10 cellular contexts compared by ENCODE assay signal in genomic region chr9:86406366-86406765, GRCh38. TPM values are rescaled to one million over a fixed set of nuclear protein-coding genes. Genes with fewer than 3 reads are reported as not detected.
A peak's percentile ranks its signal among the peaks of the same experiment; 100 is the strongest.
DNase-seq lines count a peak whose midpoint lies in the region; FAIRE-seq and TF ChIP-seq lines count a peak whose summit lies in the region.
"Had no signal": no experiment of that assay in that cellular context is flagged by ENCODE, and none has a peak within 500 bp of the region (broad histone marks: within the 10 kb centered on the region; RNA-seq: fewer than 3 reads in every experiment).

No MANE protein-coding gene starts in this region.

- H3K27me3 Mint-ChIP-seq in activated T-cell treated with anti-CD3 and anti-CD28 coated beads, Interleukin-2, amount 50 U/mL, for 24 hours = peaks cover 34% of the 10 kb centered on the region
- H3K27me3 Mint-ChIP-seq in astrocyte (ENCODE audit: low read depth, unreplicated experiment) = no peaks in the 10 kb centered on the region

- no peak for TF ChIP-seq CTCF in astrocyte (IDR thresholded peaks at IDR 0.05; ENCODE audit: insufficient read depth, low read depth, low read length)

- H3K4me3 Mint-ChIP-seq in activated T-cell treated with anti-CD3 and anti-CD28 coated beads, Interleukin-2, amount 50 U/mL, for 24 hours = peak overlapping the region; percentile 41
- H3K4me3 Mint-ChIP-seq in astrocyte (ENCODE audit: unreplicated experiment) = no peak overlapping the region
- H3K4me3 Mint-ChIP-seq: activated CD4-positive, alpha-beta T cell treated with anti-CD3 and anti-CD28 coated beads, Interleukin-2, amount 10 ng/mL, durations not matched to agents 7 days and 5 days had no signal

- peak overlapping the region; percentile 1 for H3K4me3 ChIP-seq in astrocyte (ENCODE audit: insufficient read depth, low read depth, low read length)

- H3K9ac ChIP-seq in astrocyte (ENCODE audit: low read length) = peak overlapping the region; percentile 60

- FAIRE-seq in astrocyte (lab: Jason Lieb, UNC) = peak; percentile 78

- H3K4me2 ChIP-seq in astrocyte (ENCODE audit: low read length) = peak overlapping the region; percentile 54

- H3K4me1 Mint-ChIP-seq in activated T-cell treated with anti-CD3 and anti-CD28 coated beads, Interleukin-2, amount 50 U/mL, for 24 hours (ENCODE audit: low read depth) = peaks cover 39% of the 10 kb centered on the region
- H3K4me1 Mint-ChIP-seq in astrocyte (ENCODE audit: low read depth, unreplicated experiment) = peaks cover 32% of the 10 kb centered on the region

- H3K9me3 Mint-ChIP-seq in activated T-cell treated with anti-CD3 and anti-CD28 coated beads, Interleukin-2, amount 50 U/mL, for 24 hours = no peaks in the 10 kb centered on the region
- no peaks in the 10 kb centered on the region for H3K9me3 Mint-ChIP-seq in astrocyte (ENCODE audit: unreplicated experiment)
- H3K9me3 Mint-ChIP-seq: activated CD4-positive, alpha-beta T cell treated with anti-CD3 and anti-CD28 coated beads, Interleukin-2, amount 10 ng/mL, durations not matched to agents 7 days and 5 days had no signal

- H3K36me3 Mint-ChIP-seq in activated T-cell treated with anti-CD3 and anti-CD28 coated beads, Interleukin-2, amount 50 U/mL, for 24 hours (ENCODE audit: low read depth) = no peaks in the 10 kb centered on the region
- H3K36me3 Mint-ChIP-seq in astrocyte (ENCODE audit: low read depth, unreplicated experiment) = no peaks in the 10 kb centered on the region

- H3K36me3 ChIP-seq in astrocyte (ENCODE audit: insufficient read depth, low read length) = no peaks in the 10 kb centered on the region

- H3K4me1 ChIP-seq in astrocyte (ENCODE audit: insufficient read depth, low read length) = peaks cover 20% of the 10 kb centered on the region

- H4K20me1 ChIP-seq in astrocyte (ENCODE audit: insufficient read depth, low read length) = no peaks in the 10 kb centered on the region

- H3K79me2 ChIP-seq in astrocyte (ENCODE audit: insufficient read depth, low read length) = no peaks in the 10 kb centered on the region

- H3K27me3 ChIP-seq in astrocyte (ENCODE audit: insufficient read depth, low read length) = no peaks in the 10 kb centered on the region

- DNase-seq in activated T-cell treated with anti-CD3 and anti-CD28 coated beads, Interleukin-2, amount 50 U/mL, for 24 hours = no peak
- no peak for DNase-seq in activated T-cell treated with anti-CD3 and anti-CD28 coated beads, Interleukin-2, amount 50 U/mL, for 48 hours
- DNase-seq in astrocyte (ENCODE audit: low read depth) (peak; percentile 64), kidney tubule cell (ENCODE audit: low spot score) (peak; percentile 64), HuH-7 (ENCODE audit: low spot score) (no peak), DMS53 treated with DMSO at 0.1 percent for 48 hours (lab: John Stamatoyannopoulos, UW; ENCODE audit: unreplicated experiment) (no peak)
- DNase-seq in activated CD4-positive, alpha-beta T cell treated with anti-CD3 and anti-CD28 coated beads, Interleukin-2, amount 50 U/mL, for 1 hour = no peak
- DNase-seq: activated CD4-positive, alpha-beta T cell treated with anti-CD3 and anti-CD28 coated beads, Interleukin-2, amount 10 ng/mL, durations not matched to agents 7 days and 5 days; cerebellar nuclear complex had no signal

- H2AFZ ChIP-seq in astrocyte (ENCODE audit: low read depth, low read length) = no peak overlapping the region

- H3K27ac ChIP-seq in astrocyte (ENCODE audit: low read depth, low read length) (peak overlapping the region; percentile 73), temporal lobe (ENCODE audit: low read depth, low read length) (peak overlapping the region; percentile 83)

- peak overlapping the region; percentile 61 for H3K27ac Mint-ChIP-seq in activated T-cell treated with anti-CD3 and anti-CD28 coated beads, Interleukin-2, amount 50 U/mL, for 24 hours
- H3K27ac Mint-ChIP-seq in astrocyte (ENCODE audit: unreplicated experiment) = peak overlapping the region; percentile 92
- H3K27ac Mint-ChIP-seq: activated CD4-positive, alpha-beta T cell treated with anti-CD3 and anti-CD28 coated beads, Interleukin-2, amount 10 ng/mL, durations not matched to agents 7 days and 5 days had no signal

- no peaks in the 10 kb centered on the region for H3K9me3 ChIP-seq in astrocyte (ENCODE audit: insufficient read depth, low read depth, low read length)

RNA-seq across cellular contexts. Expression of gene TUT7, which starts 52.2 kb away (rescaled TPM):
- total RNA-seq in astrocyte (24.8 and 27.6 TPM in 2 replicates), temporal lobe (25.8 TPM)

Comparison
In these comparisons a context has a peak if more than half of its experiments do, and no peak if none do; other contexts are left out.
1. DNase-seq: peak in astrocyte (single experiment) and kidney tubule cell (single experiment); none in activated T-cell treated with anti-CD3 and anti-CD28 coated beads, Interleukin-2, amount 50 U/mL, for 24 hours (single experiment), activated T-cell treated with anti-CD3 and anti-CD28 coated beads, Interleukin-2, amount 50 U/mL, for 48 hours (0 of 2), HuH-7 (single experiment), activated CD4-positive, alpha-beta T cell treated with anti-CD3 and anti-CD28 coated beads, Interleukin-2, amount 50 U/mL, for 1 hour (single experiment) and DMS53 treated with DMSO at 0.1 percent for 48 hours (single experiment).